Comparison of ENCODE assay signal across 28 cellular contexts in genomic region chr10:6100370-6100769, GRCh38. TPM values are rescaled to one million over a fixed set of nuclear protein-coding genes. Genes with fewer than 3 reads are reported as not detected.
A peak's percentile ranks its signal among the peaks of the same experiment; 100 is the strongest.
DNase-seq lines count a peak whose midpoint lies in the region; ATAC-seq lines count a peak whose summit lies in the region.
"Had no signal": no experiment of that assay in that cellular context is flagged by ENCODE, and none has a peak within 500 bp of the region (broad histone marks: within the 10 kb centered on the region; RNA-seq: fewer than 3 reads in every experiment).

No MANE protein-coding gene starts in this region.

- H3K4me1 Mint-ChIP-seq in activated T-cell treated with anti-CD3 and anti-CD28 coated beads, Interleukin-2, amount 50 U/mL, for 72 hours (ENCODE audit: low read depth): peaks cover 13% of the 10 kb centered on the region
- H3K4me1 Mint-ChIP-seq in activated naive CD8-positive, alpha-beta T cell treated with anti-CD3 and anti-CD28 coated beads for 36 hours: peaks cover 37% of the 10 kb centered on the region
- H3K4me1 Mint-ChIP-seq in stimulated activated memory B cell treated with anti-CD40 and anti-IgM and Interleukin-4, amounts not matched to agents 10 μg/mL and 1 μg/mL and 100 μg/mL, for 72 hours: peaks cover 40% of the 10 kb centered on the region

- H3K9me2 ChIP-seq in Karpas-422 (replicated peaks; ENCODE audit: insufficient read depth, low read length): no peaks in the 10 kb centered on the region

- H3K27ac ChIP-seq in Karpas-422 (ENCODE audit: low read length): peak overlapping the region; percentile 86
- no peak overlapping the region for H3K27ac ChIP-seq in trophoblast cell (ENCODE audit: low read depth, low read length)
- H3K27ac ChIP-seq: psoas muscle, tibial artery had no signal

- no peak overlapping the region for H4K8ac ChIP-seq in trophoblast cell (ENCODE audit: low read depth, low read length)

- no peak overlapping the region for H2BK5ac ChIP-seq in trophoblast cell (ENCODE audit: low read depth, low read length, poor library complexity)

- no peak overlapping the region for H2AK5ac ChIP-seq in trophoblast cell (ENCODE audit: low read length)

- H3K4me2 ChIP-seq in Karpas-422 (ENCODE audit: low read depth, low read length, poor library complexity, severe bottlenecking): peak overlapping the region; percentile 77
- H3K4me2 ChIP-seq in trophoblast cell (ENCODE audit: low read length): no peak overlapping the region

- H4K91ac ChIP-seq in trophoblast cell (ENCODE audit: low read depth, low read length): no peak overlapping the region

- no peak overlapping the region for H2BK12ac ChIP-seq in trophoblast cell (ENCODE audit: low read length)

- H3K4me1 ChIP-seq in Karpas-422 (ENCODE audit: low read length) (peaks cover 32% of the 10 kb centered on the region), trophoblast cell (ENCODE audit: control insufficient read depth in 1 of 2, insufficient read depth in 2 of 2, low read length in 2 of 2) (no peaks in the 10 kb centered on the region)
- H3K4me1 ChIP-seq: Caco-2 had no signal

- no peak for ATAC-seq in activated T-cell treated with anti-CD3 and anti-CD28 coated beads, Interleukin-2, amount 50 U/mL, for 72 hours (replicated peaks in 1 of 2)
- no peak for ATAC-seq in stimulated activated memory B cell treated with anti-CD40 and anti-IgM and Interleukin-4, amounts not matched to agents 10 μg/mL and 1 μg/mL and 100 μg/mL, for 72 hours
- ATAC-seq: K562, psoas muscle had no signal

- no peak overlapping the region for H3K4ac ChIP-seq in trophoblast cell (ENCODE audit: low read depth, low read length)

- no peak overlapping the region for H3K23ac ChIP-seq in trophoblast cell (ENCODE audit: low read length)

- peak overlapping the region; percentile 49 for H3K27ac Mint-ChIP-seq in activated T-cell treated with anti-CD3 and anti-CD28 coated beads, Interleukin-2, amount 50 U/mL, for 72 hours
- peak overlapping the region; percentile 25 for H3K27ac Mint-ChIP-seq in activated naive CD8-positive, alpha-beta T cell treated with anti-CD3 and anti-CD28 coated beads for 36 hours
- H3K27ac Mint-ChIP-seq in stimulated activated memory B cell treated with anti-CD40 and anti-IgM and Interleukin-4, amounts not matched to agents 10 μg/mL and 1 μg/mL and 100 μg/mL, for 72 hours: peak overlapping the region; percentile 54

- H3K4me3 ChIP-seq in Karpas-422 (ENCODE audit: low read length): no peak overlapping the region
- no peak overlapping the region for H3K4me3 ChIP-seq in trophoblast cell (ENCODE audit: low read depth, low read length)
- H3K4me3 ChIP-seq: K562, Peyer's patch, psoas muscle, tibial artery had no signal

- no CpG with 5 or more reads among the region's 1 CpG for WGBS in trophoblast cell (ENCODE audit: extremely low coverage, insufficient coverage, insufficient read length)

- no peak overlapping the region for H4K12ac ChIP-seq in trophoblast cell (ENCODE audit: low read depth, low read length)

- peaks cover 5 to 39% of the 10 kb centered on the region in 2 donors for H3K36me3 Mint-ChIP-seq in activated T-cell treated with anti-CD3 and anti-CD28 coated beads, Interleukin-2, amount 50 U/mL, for 72 hours (ENCODE audit: insufficient read depth in 2 of 2)
- H3K36me3 Mint-ChIP-seq in activated naive CD8-positive, alpha-beta T cell treated with anti-CD3 and anti-CD28 coated beads for 36 hours: peaks cover 30% of the 10 kb centered on the region
- peaks cover 48% of the 10 kb centered on the region for H3K36me3 Mint-ChIP-seq in stimulated activated memory B cell treated with anti-CD40 and anti-IgM and Interleukin-4, amounts not matched to agents 10 μg/mL and 1 μg/mL and 100 μg/mL, for 72 hours

- no peaks in the 10 kb centered on the region for H3K79me1 ChIP-seq in trophoblast cell (ENCODE audit: low read length)

- peaks cover 96% of the 10 kb centered on the region for H3K79me2 ChIP-seq in Karpas-422 (ENCODE audit: low read length)
- peaks cover 4% of the 10 kb centered on the region for H3K79me2 ChIP-seq in trophoblast cell (ENCODE audit: control insufficient read depth, insufficient read depth, low read length, poor library complexity)

- H3K14ac ChIP-seq in trophoblast cell (ENCODE audit: low read length): no peak overlapping the region

- H3K9me3 Mint-ChIP-seq in activated T-cell treated with anti-CD3 and anti-CD28 coated beads, Interleukin-2, amount 50 U/mL, for 72 hours: no peaks in the 10 kb centered on the region
- H3K9me3 Mint-ChIP-seq in activated naive CD8-positive, alpha-beta T cell treated with anti-CD3 and anti-CD28 coated beads for 36 hours: no peaks in the 10 kb centered on the region
- no peaks in the 10 kb centered on the region for H3K9me3 Mint-ChIP-seq in stimulated activated memory B cell treated with anti-CD40 and anti-IgM and Interleukin-4, amounts not matched to agents 10 μg/mL and 1 μg/mL and 100 μg/mL, for 72 hours

- H3K9ac ChIP-seq in Karpas-422 (ENCODE audit: low read length): peak overlapping the region; percentile 55; the same call in 1 of the 2 replicates
- H3K9ac ChIP-seq in trophoblast cell (ENCODE audit: low read length): no peak overlapping the region

- no peak overlapping the region for H2BK120ac ChIP-seq in trophoblast cell (ENCODE audit: insufficient read depth, low read length, poor library complexity)

- H3K4me3 Mint-ChIP-seq in activated T-cell treated with anti-CD3 and anti-CD28 coated beads, Interleukin-2, amount 50 U/mL, for 72 hours: no peak overlapping the region
- no peak overlapping the region for H3K4me3 Mint-ChIP-seq in activated naive CD8-positive, alpha-beta T cell treated with anti-CD3 and anti-CD28 coated beads for 36 hours
- H3K4me3 Mint-ChIP-seq in stimulated activated memory B cell treated with anti-CD40 and anti-IgM and Interleukin-4, amounts not matched to agents 10 μg/mL and 1 μg/mL and 100 μg/mL, for 72 hours: no peak overlapping the region

- H2AFZ ChIP-seq in Karpas-422 (ENCODE audit: low read length) (no peak overlapping the region), trophoblast cell (ENCODE audit: insufficient read depth, low read length, poor library complexity) (no peak overlapping the region)

- no peaks in the 10 kb centered on the region for H3K9me3 ChIP-seq in Karpas-422 (ENCODE audit: low read length)
- no peaks in the 10 kb centered on the region for H3K9me3 ChIP-seq in trophoblast cell (ENCODE audit: insufficient read depth, low read depth, low read length)
- H3K9me3 ChIP-seq: Caco-2, Peyer's patch, psoas muscle, tibial artery had no signal

- peaks cover 38% of the 10 kb centered on the region for H4K20me1 ChIP-seq in Karpas-422 (ENCODE audit: insufficient read depth, low read depth, low read length)

- no peaks in the 10 kb centered on the region for H3K27me3 ChIP-seq in Karpas-422 (ENCODE audit: low read length)
- H3K27me3 ChIP-seq in trophoblast cell (ENCODE audit: insufficient read depth, low read length): no peaks in the 10 kb centered on the region
- H3K27me3 ChIP-seq: Peyer's patch, tibial artery had no signal

- H3K27me3 Mint-ChIP-seq in activated T-cell treated with anti-CD3 and anti-CD28 coated beads, Interleukin-2, amount 50 U/mL, for 72 hours (ENCODE audit: low read depth): no peaks in the 10 kb centered on the region
- H3K27me3 Mint-ChIP-seq in activated naive CD8-positive, alpha-beta T cell treated with anti-CD3 and anti-CD28 coated beads for 36 hours: no peaks in the 10 kb centered on the region
- no peaks in the 10 kb centered on the region for H3K27me3 Mint-ChIP-seq in stimulated activated memory B cell treated with anti-CD40 and anti-IgM and Interleukin-4, amounts not matched to agents 10 μg/mL and 1 μg/mL and 100 μg/mL, for 72 hours

- no peak for DNase-seq in activated T-cell treated with anti-CD3 and anti-CD28 coated beads, Interleukin-2, amount 50 U/mL, for 72 hours
- DNase-seq in activated T-cell treated with anti-CD3 and anti-CD28 coated beads, Interleukin-2, amount 50 U/mL, for 1 hour: no peak
- DNase-seq in Karpas-422 (no peak), trophoblast cell (no peak), HPDE6-E6E7 (ENCODE audit: extremely low spot score) (no peak)
- DNase-seq in activated naive CD8-positive, alpha-beta T cell treated with anti-CD3 and anti-CD28 coated beads for 36 hours: no peak
- DNase-seq: ACHN; activated CD4-positive, CD25-positive, alpha-beta regulatory T cell treated with anti-CD3 and anti-CD28 coated beads, Interleukin-2, amount 50 U/mL, for 72 hours; activated CD8-positive, alpha-beta memory T cell treated with anti-CD3 and anti-CD28 coated beads, Interleukin-2, amount 50 U/mL, for 4 hours; activated effector memory CD4-positive, alpha-beta T cell treated with anti-CD3 and anti-CD28 coated beads, Interleukin-2, amount 50 U/mL, for 16 hours; amniotic stem cell; Caco-2; DMS79; GDM1; NCI-H1105; NCI-H1930; NCI-H526 treated with DMSO at 0.1 percent for 48 hours; occipital lobe; Peyer's patch; psoas muscle; SHP77 treated with DMSO at 0.1 percent for 48 hours; stimulated activated CD4-positive, alpha-beta T cell treated with anti-CD3 and anti-CD28 coated beads, Interleukin-15, amount 100 ng/mL, for 24 hours; SW 1271; tibial artery had no signal

- peaks cover 49% of the 10 kb centered on the region for H3K36me3 ChIP-seq in Karpas-422 (ENCODE audit: insufficient read depth, low read length)
- H3K36me3 ChIP-seq in trophoblast cell (ENCODE audit: control insufficient read depth in 1 of 2, insufficient read depth in 2 of 2, low read length in 2 of 2): peaks cover 12 to 27% of the 10 kb centered on the region in 2 experiments

- H3K18ac ChIP-seq in trophoblast cell (ENCODE audit: low read length): no peak overlapping the region

RNA-seq across cellular contexts. Expression of gene RBM17, which starts 11.5 kb away (rescaled TPM):
- 100 to 1,000 TPM; 156 to 200 TPM for total RNA-seq in activated T-cell treated with anti-CD3 and anti-CD28 coated beads, Interleukin-2, amount 50 U/mL, for 72 hours
- total RNA-seq in Karpas-422 (2014; rRNA removed; shearing (Covaris generic); ENCODE audit: low replicate concordance): 72.5 and 96.5 TPM in 2 replicates
- 100 to 1,000 TPM; 337 to 355 TPM for total RNA-seq in activated naive CD8-positive, alpha-beta T cell treated with anti-CD3 and anti-CD28 coated beads for 36 hours
- polyA plus RNA-seq in trophoblast cell (2013): 106 and 108 TPM in 2 replicates

RNA-seq across cellular contexts. Expression of gene IL2RA, which starts 38.2 kb away (rescaled TPM):
- total RNA-seq in activated T-cell treated with anti-CD3 and anti-CD28 coated beads, Interleukin-2, amount 50 U/mL, for 72 hours: 1,000 to 10,000 TPM in 1 of 2 donors, 100 to 1,000 TPM in 1; 848 to 1,110 TPM
- 1.6 TPM in 1 of 2 replicates, not detected in the other for total RNA-seq in Karpas-422 (2014; rRNA removed; shearing (Covaris generic); ENCODE audit: low replicate concordance)
- 100 to 1,000 TPM; 680 to 698 TPM for total RNA-seq in activated naive CD8-positive, alpha-beta T cell treated with anti-CD3 and anti-CD28 coated beads for 36 hours
- polyA plus RNA-seq in trophoblast cell (2013): not detected in 2 replicates
- total RNA-seq: Caco-2, MCF 10A, occipital lobe had no signal
- polyA plus RNA-seq: BJ, K562 had no signal

Comparison
In these comparisons a context has a peak if more than half of its experiments do, and no peak if none do; other contexts are left out.
1. RNA of gene IL2RA, which starts 38.2 kb away (total RNA-seq): 848 to 1,110 TPM in activated T-cell treated with anti-CD3 and anti-CD28 coated beads, Interleukin-2, amount 50 U/mL, for 72 hours and 680 to 698 TPM in activated naive CD8-positive, alpha-beta T cell treated with anti-CD3 and anti-CD28 coated beads for 36 hours; 1.6 TPM in Karpas-422; every median in the first group is over 100 times any median in the second.
2. Peak in every context shown above with its lines, with median percentiles within 50 percentile points of each other: H3K27ac Mint-ChIP-seq.